1 cellular context compared by ENCODE assay signal in genomic region chr18:1914489-1914888, GRCh38.
TF ChIP-seq lines count a peak whose summit lies in the region.

No MANE protein-coding gene starts in this region.

TF ChIP-seq in WTC11, 78 proteins besides CTCF, POLR2A, EP300 and RAD21 (continued from another document):
- TF ChIP-seq AFF4 (CRISPR knock-in tag; IDR thresholded peaks at IDR 0.05; ENCODE audit: borderline replicate concordance) (no peak), TCF7 (CRISPR knock-in tag; IDR thresholded peaks at IDR 0.05; ENCODE audit: low read depth) (no peak), FOXK1 (CRISPR knock-in tag; IDR thresholded peaks at IDR 0.05) (no peak), JAZF1 (CRISPR knock-in tag; IDR thresholded peaks at IDR 0.05) (no peak), NFATC4 (CRISPR knock-in tag; IDR thresholded peaks at IDR 0.05) (no peak), ZNF396 (CRISPR knock-in tag; IDR thresholded peaks at IDR 0.05; ENCODE audit: borderline replicate concordance) (no peak), IRF2 (CRISPR knock-in tag; IDR thresholded peaks at IDR 0.05; ENCODE audit: borderline replicate concordance, low read depth) (no peak), NFE2L1 (CRISPR knock-in tag; IDR thresholded peaks at IDR 0.05) (no peak), ELF4 (CRISPR knock-in tag; IDR thresholded peaks at IDR 0.05; ENCODE audit: low read depth) (no peak), FOXP1 (CRISPR knock-in tag; IDR thresholded peaks at IDR 0.05; ENCODE audit: borderline replicate concordance) (no peak), KAT7 (CRISPR knock-in tag; IDR thresholded peaks at IDR 0.05; ENCODE audit: borderline replicate concordance) (no peak)
- TF ChIP-seq, protein P1, sequence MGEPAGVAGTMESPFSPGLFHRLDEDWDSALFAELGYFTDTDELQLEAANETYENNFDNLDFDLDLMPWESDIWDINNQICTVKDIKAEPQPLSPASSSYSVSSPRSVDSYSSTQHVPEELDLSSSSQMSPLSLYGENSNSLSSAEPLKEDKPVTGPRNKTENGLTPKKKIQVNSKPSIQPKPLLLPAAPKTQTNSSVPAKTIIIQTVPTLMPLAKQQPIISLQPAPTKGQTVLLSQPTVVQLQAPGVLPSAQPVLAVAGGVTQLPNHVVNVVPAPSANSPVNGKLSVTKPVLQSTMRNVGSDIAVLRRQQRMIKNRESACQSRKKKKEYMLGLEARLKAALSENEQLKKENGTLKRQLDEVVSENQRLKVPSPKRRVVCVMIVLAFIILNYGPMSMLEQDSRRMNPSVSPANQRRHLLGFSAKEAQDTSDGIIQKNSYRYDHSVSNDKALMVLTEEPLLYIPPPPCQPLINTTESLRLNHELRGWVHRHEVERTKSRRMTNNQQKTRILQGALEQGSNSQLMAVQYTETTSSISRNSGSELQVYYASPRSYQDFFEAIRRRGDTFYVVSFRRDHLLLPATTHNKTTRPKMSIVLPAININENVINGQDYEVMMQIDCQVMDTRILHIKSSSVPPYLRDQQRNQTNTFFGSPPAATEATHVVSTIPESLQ (CRISPR knock-in tag; IDR thresholded peaks at IDR 0.05), result no peak
